ENCODE assay signal across 20 cellular contexts in the genomic region with DNA sequence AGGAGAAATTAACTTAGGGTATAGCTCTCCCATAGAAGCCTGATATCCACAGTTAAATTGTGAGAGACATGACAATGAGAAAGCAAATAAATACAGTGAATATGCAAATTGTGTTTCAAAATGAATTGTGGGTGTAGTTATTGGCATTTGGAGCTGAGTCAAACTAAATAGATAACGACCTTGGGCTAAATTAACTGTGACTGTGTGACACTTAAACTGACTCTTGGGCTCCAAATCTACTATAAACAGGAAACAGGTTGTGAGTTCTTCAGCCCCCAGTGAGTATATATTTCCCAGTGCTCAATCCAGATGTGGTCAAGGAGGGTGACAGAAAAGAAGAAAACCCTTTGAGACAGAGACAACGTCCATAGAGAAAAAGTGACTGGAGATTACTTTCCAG.
"Had no signal": no experiment of that assay in that cellular context is flagged by ENCODE, and none has a peak within 500 bp of the region (broad histone marks: within the 10 kb centered on the region; RNA-seq: fewer than 3 reads in every experiment).

No MANE protein-coding gene starts in this region.

- DNase-seq: KBM-7, MV-4-11, NCI-H1048, NCI-H1105, NCI-H1417, NCI-H1436 treated with DMSO at 0.1 percent for 48 hours, NCI-H1694, NCI-H187 treated with DMSO at 0.1 percent for 48 hours, NCI-H2029 treated with DMSO at 0.1 percent for 48 hours, NCI-H2171 treated with DMSO at 0.1 percent for 48 hours, NCI-H345, NCI-H446 treated with DMSO at 0.1 percent for 48 hours, NCI-H510A treated with DMSO at 0.1 percent for 48 hours, NCI-H526, NCI-H82, PC-3, SHP77, SK-N-SH, T-helper 1 cell had no signal

- ATAC-seq: Panc1, PC-3 had no signal
